Comparison of ENCODE assay signal across 24 cellular contexts in the genomic region with DNA sequence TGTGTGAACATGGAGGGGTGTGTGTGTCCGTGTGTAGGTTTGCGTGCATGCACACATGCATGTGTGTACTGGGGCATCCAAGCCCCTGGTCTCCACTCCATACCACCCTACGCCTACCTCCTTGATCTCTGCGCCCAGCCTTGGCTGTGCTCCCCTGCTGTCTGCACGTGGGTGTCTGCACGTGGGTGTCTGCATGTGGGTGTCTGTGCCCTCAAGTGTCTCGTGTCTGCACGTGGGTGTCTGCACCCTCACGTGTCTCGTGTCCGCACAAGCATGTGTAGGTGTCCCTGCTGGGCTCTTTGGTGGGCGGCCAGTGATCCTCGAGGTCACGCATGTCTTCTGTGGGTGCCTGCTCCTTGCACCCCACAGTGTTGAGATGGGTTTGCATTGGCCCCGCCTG. TPM values are rescaled to one million over a fixed set of nuclear protein-coding genes. Genes with fewer than 3 reads are reported as not detected.
DNase-seq lines count a peak whose midpoint lies in the region; ATAC-seq, FAIRE-seq and TF ChIP-seq lines count a peak whose summit lies in the region.
"Had no signal": no experiment of that assay in that cellular context is flagged by ENCODE, and none has a peak within 500 bp of the region (broad histone marks: within the 10 kb centered on the region; RNA-seq: fewer than 3 reads in every experiment).

No MANE protein-coding gene starts in this region.

- H3K18ac ChIP-seq in neuronal stem cell (ENCODE audit: low read length): peak overlapping the region; percentile 27

- H3K4me2 ChIP-seq in K562 (ENCODE audit: insufficient read depth, low read length) (no peak overlapping the region), neuronal stem cell (ENCODE audit: insufficient read depth, low read length, poor library complexity, severe bottlenecking) (no peak overlapping the region)

- H4K8ac ChIP-seq in neuronal stem cell (ENCODE audit: low read depth, low read length): no peak overlapping the region

- BruUV-seq in Calu3 (replicated peaks; lab: Mats Ljungman, UMichigan) (no TSS peak), K562 (replicated peaks; lab: Mats Ljungman, UMichigan) (no TSS peak)

- H3K9me3 Mint-ChIP-seq in Calu3 (ENCODE audit: low read depth, unreplicated experiment): no peaks in the 10 kb centered on the region
- H3K9me3 Mint-ChIP-seq: CD4-positive, alpha-beta memory T cell had no signal

- H2AK5ac ChIP-seq in neuronal stem cell (ENCODE audit: low read depth, low read length): no peak overlapping the region

- 95% methylated on average over 15 of the region's 15 CpGs for WGBS in K562 (ENCODE audit: insufficient coverage, low coverage, missing lambda C conversion rate)
- WGBS in neuronal stem cell (ENCODE audit: extremely low coverage in 2 of 2, insufficient read length in 2 of 2, insufficient replicate concordance in 1 of 2), 2 donors: no CpG with 5 or more reads among the region's 15 CpGs

- H2BK15ac ChIP-seq in neuronal stem cell (ENCODE audit: low read length): no peak overlapping the region

- no peak overlapping the region for H2BK120ac ChIP-seq in neuronal stem cell (ENCODE audit: low read depth, low read length)

- H2BK12ac ChIP-seq in neuronal stem cell (ENCODE audit: low read length): no peak overlapping the region

- CTCF ChIA-PET in Calu3 (lab: Charles Lee) (no interaction called here), HEK293 (lab: Yijun Ruan, JAX) (interaction anchor here (0.9 kb wide), 1 partner anchor 11 kb away, joined by 3 read pairs; no protein-coding TSS in a partner anchor), K562 (lab: Yijun Ruan, JAX; ENCODE audit: low intra/inter-chr PET ratio) (no interaction called here)

- no peaks in the 10 kb centered on the region for H3K9me1 ChIP-seq in K562 (ENCODE audit: control insufficient read depth, insufficient read depth, low read length)

- H3K36me3 ChIP-seq in HEK293 (ENCODE audit: control insufficient read depth in 2 of 2, insufficient read depth in 1 of 2, low read length in 2 of 2): peaks cover 0 to 59% of the 10 kb centered on the region in 2 experiments; a peak in 1 of 3 replicates
- H3K36me3 ChIP-seq in K562 (ENCODE audit: control insufficient read depth, insufficient read depth, low read length): peaks cover 62% of the 10 kb centered on the region
- H3K36me3 ChIP-seq in neuronal stem cell (replicated peaks in 1 of 2; ENCODE audit: control insufficient read depth in 2 of 2, insufficient read depth in 2 of 2, low read length in 2 of 2): peaks cover 41 to 63% of the 10 kb centered on the region in 2 donors

- no peak for TF ChIP-seq EP300 in K562 (IDR thresholded peaks at IDR 0.05; ENCODE audit: low read length)

- H4K91ac ChIP-seq in neuronal stem cell (ENCODE audit: low read depth, low read length, poor library complexity): no peak overlapping the region

- H3K9me3 ChIP-seq in HEK293 (ENCODE audit: control insufficient read depth, insufficient read depth, low read depth, low read length): no peaks in the 10 kb centered on the region
- H3K9me3 ChIP-seq in K562 (replicated peaks; ENCODE audit: control insufficient read depth, insufficient read depth, low read depth, low read length): no peaks in the 10 kb centered on the region
- peaks cover 0 to 3% of the 10 kb centered on the region in 2 donors for H3K9me3 ChIP-seq in neuronal stem cell (replicated peaks in 1 of 2; ENCODE audit: control insufficient read depth in 2 of 2, insufficient read depth in 1 of 2, low read depth in 1 of 2, low read length in 2 of 2)

- ATAC-seq in K562 (no peak), HG03565 (IDR thresholded peaks at IDR 0.05; ENCODE audit: unreplicated experiment) (no peak), GM19397 (IDR thresholded peaks at IDR 0.05; ENCODE audit: unreplicated experiment) (no peak)
- ATAC-seq: GM12878 had no signal

- H3K4me1 ChIP-seq in HEK293 (ENCODE audit: control insufficient read depth, insufficient read depth, low read length) (no peaks in the 10 kb centered on the region), K562 (replicated peaks in 1 of 2; ENCODE audit: control insufficient read depth in 2 of 2, insufficient read depth in 2 of 2, low read length in 2 of 2) (peaks cover 4 to 41% of the 10 kb centered on the region in 2 experiments), neuronal stem cell (ENCODE audit: control insufficient read depth in 2 of 2, insufficient read depth in 1 of 2, low read depth in 1 of 2, low read length in 2 of 2) (peaks cover 1 to 3% of the 10 kb centered on the region in 2 donors)

- H3K14ac ChIP-seq in neuronal stem cell (ENCODE audit: low read length): peak overlapping the region; percentile 63

- no peak for TF ChIP-seq RAD21 in K562 (CRISPR knock-in tag; conservative IDR thresholded peaks at IDR 0.05 in 1 of 2, IDR thresholded peaks at IDR 0.05 in 1 of 2)

- intact Hi-C loops in Calu3 (cut with micrococcal nuclease; ENCODE audit: unreplicated experiment): no loop called here
- intact Hi-C loops in K562 (cut with micrococcal nuclease): no loop called here

- no peak for DNase-seq in Calu3
- no peak for DNase-seq in K562 (ENCODE audit: extremely low read depth in 1 of 4, low spot score in 3 of 4)
- no peak for DNase-seq in neuronal stem cell (ENCODE audit: low spot score)
- DNase-seq in SKM-1 (lab: John Stamatoyannopoulos, UW; ENCODE audit: unreplicated experiment): no peak
- no peak for DNase-seq in glomerular visceral epithelial cell (ENCODE audit: extremely low spot score)
- DNase-seq: C1 segment of cervical spinal cord; CD4-positive, alpha-beta memory T cell; COR-L47; DMS 273 treated with DMSO at 0.1 percent for 48 hours; DMS79; EL; GDM1; GM23248; H7; HCEC 1CT had no signal

- H3K36me3 Mint-ChIP-seq in Calu3 (ENCODE audit: insufficient read depth, unreplicated experiment): peaks cover 59% of the 10 kb centered on the region
- H3K36me3 Mint-ChIP-seq: CD4-positive, alpha-beta memory T cell had no signal

- peak overlapping the region; percentile 31 for H3K27ac Mint-ChIP-seq in Calu3 (ENCODE audit: unreplicated experiment)
- H3K27ac Mint-ChIP-seq: CD4-positive, alpha-beta memory T cell had no signal

- no peaks in the 10 kb centered on the region for H3K27me3 ChIP-seq in K562 (ENCODE audit: control insufficient read depth in 2 of 2, insufficient read depth in 2 of 2, low read length in 2 of 2)
- H3K27me3 ChIP-seq in neuronal stem cell (ENCODE audit: control insufficient read depth in 3 of 3, insufficient read depth in 3 of 3, low read depth in 1 of 3, low read length in 3 of 3): no peaks in the 10 kb centered on the region

- H3K27me3 Mint-ChIP-seq in Calu3 (ENCODE audit: unreplicated experiment): no peaks in the 10 kb centered on the region

- FAIRE-seq in K562 (lab: Jason Lieb, UNC): no peak
- FAIRE-seq: D721Med, GM12878 had no signal

- in situ Hi-C loops in K562 (cut with MboI): no loop called here

- H3K27ac ChIP-seq in HEK293 (ENCODE audit: extremely low read depth, low read depth, low read length) (no peak overlapping the region), K562 (ENCODE audit: extremely low read depth, low read depth, low read length) (no peak overlapping the region), neuronal stem cell (replicated peaks; ENCODE audit: low read length) (no peak overlapping the region)
- H3K27ac ChIP-seq: GM23248 had no signal

- H3K4me1 Mint-ChIP-seq in Calu3 (ENCODE audit: low read depth, unreplicated experiment): no peaks in the 10 kb centered on the region

- POLR2A ChIA-PET in HEK293 (lab: Yijun Ruan, JAX): no interaction called here
- POLR2A ChIA-PET in K562 (lab: Yijun Ruan, JAX): no interaction called here

- H3K4me3 Mint-ChIP-seq in Calu3 (ENCODE audit: low read depth, unreplicated experiment): peak overlapping the region; percentile 3

- H3K79me1 ChIP-seq in neuronal stem cell (ENCODE audit: low read depth, low read length): peaks cover 9% of the 10 kb centered on the region

- TF ChIP-seq CTCF in Calu3 (IDR thresholded peaks at IDR 0.05; ENCODE audit: unreplicated experiment) (no peak), HEK293 (tag by site-specific recombination; IDR thresholded peaks at IDR 0.05) (no peak), K562 (IDR thresholded peaks at IDR 0.05 in 2 of 3, conservative IDR thresholded peaks at IDR 0.05 in 1 of 3; ENCODE audit: insufficient read depth in 2 of 3, low read depth in 1 of 3, low read length in 3 of 3) (no peak)

- H3K9ac ChIP-seq in K562 (ENCODE audit: insufficient read depth in 1 of 2, low read depth in 2 of 2, low read length in 2 of 2): no peak overlapping the region
- H3K9ac ChIP-seq in neuronal stem cell (ENCODE audit: low read depth, low read length, poor library complexity): peak overlapping the region; percentile 72
- H3K9ac ChIP-seq: GM23248 had no signal

- H2AFZ ChIP-seq in K562 (ENCODE audit: low read depth, low read length) (no peak overlapping the region), neuronal stem cell (ENCODE audit: low read length) (no peak overlapping the region)
- H2AFZ ChIP-seq: GM23248 had no signal

- TF ChIP-seq POLR2A in K562 (conservative IDR thresholded peaks at IDR 0.05): no peak

- H3K4ac ChIP-seq in neuronal stem cell (ENCODE audit: low read length): no peak overlapping the region

- H4K20me1 ChIP-seq in K562 (replicated peaks; ENCODE audit: control insufficient read depth, insufficient read depth, low read length): no peaks in the 10 kb centered on the region

- H3K23ac ChIP-seq in neuronal stem cell (ENCODE audit: low read depth, low read length, poor library complexity): peak overlapping the region; percentile 17

- no peak overlapping the region for H3K4me3 ChIP-seq in HEK293 (ENCODE audit: low read depth, low read length)
- H3K4me3 ChIP-seq in K562: no peak overlapping the region
- no peak overlapping the region for H3K4me3 ChIP-seq in neuronal stem cell (ENCODE audit: low read length in 2 of 2)
- H3K4me3 ChIP-seq: GM12878, GM23248 had no signal

- H3K79me2 ChIP-seq in K562 (ENCODE audit: control insufficient read depth, insufficient read depth, low read length): no peaks in the 10 kb centered on the region

- peak overlapping the region; percentile 19 for H2BK5ac ChIP-seq in neuronal stem cell (ENCODE audit: low read length)

RNA-seq across cellular contexts. Expression of a gene that starts 21.1 kb away (rescaled TPM):
- total RNA-seq in Calu3 (2022): 5.0 and 5.6 TPM in 2 replicates
- 0.35 TPM in 1 of 2 replicates, not detected in the other for total RNA-seq in K562 (2011; cell fraction: chromatin; rRNA removed; ENCODE audit: low replicate concordance)
- 0.17 TPM in 1 of 2 replicates, not detected in the other for total RNA-seq in K562 (2011; cell fraction: nucleolus; rRNA removed)
- not detected in 2 replicates for total RNA-seq in K562 (2011; cell fraction: nucleoplasm; rRNA removed)
- 0.32 TPM in 1 of 2 replicates, not detected in the other for total RNA-seq in K562 (2014; rRNA removed)
- total RNA-seq in K562 (2014; rRNA removed; fragmentation: Illumina TruSeq; extraction: Trizol): not detected in 2 replicates
- total RNA-seq in K562 (2015; rRNA removed; fragmentation: Illumina TruSeq; extraction: Trizol): not detected in 2 replicates
- not detected in 2 replicates for total RNA-seq in K562 (2021)
- polyA plus RNA-seq in K562 (2011; rRNA removed): 0.04 TPM in 2 replicates
- 0.04 and 0.06 TPM in 2 replicates for polyA plus RNA-seq in K562 (2011; cell fraction: cytosol; rRNA removed)
- polyA plus RNA-seq in K562 (2011; cell fraction: nucleus; rRNA removed): 0.06 and 0.07 TPM in 2 replicates
- polyA plus RNA-seq in K562 (2012): 0.04 and 0.11 TPM in 2 replicates
- polyA plus RNA-seq in K562 (2014; fragmentation: Illumina TruSeq; extraction: Trizol): not detected in 2 replicates
- not detected for polyA plus RNA-seq in K562 (2014; fragmentation: Nextera tagmentation; extraction: Ambion mirVana)
- not detected in 2 replicates for polyA plus RNA-seq in K562 (2014; rRNA removed)
- polyA minus RNA-seq in K562 (2011; rRNA and poly(A)+ RNA removed): not detected in 2 replicates
- polyA minus RNA-seq in K562 (2011; cell fraction: cytosol; rRNA and poly(A)+ RNA removed): not detected in 2 replicates
- 0.13 and 0.22 TPM in 2 replicates for polyA minus RNA-seq in K562 (2011; cell fraction: nucleus; rRNA and poly(A)+ RNA removed)
- polyA plus RNA-seq in neuronal stem cell (2013, experiment 1 of 2): 0.03 TPM
- polyA plus RNA-seq in neuronal stem cell (2013, experiment 2 of 2): 0.01 TPM
- total RNA-seq: A172; A673; CD4-positive, alpha-beta memory T cell; GM23248; H1; H7 had no signal
- polyA plus RNA-seq: BJ; CD4-positive, alpha-beta memory T cell; GM12878; GM23248; H1 had no signal

RNA-seq across cellular contexts. Expression of a gene that starts 33.1 kb away (rescaled TPM):
- total RNA-seq in Calu3 (2022): 446 and 552 TPM in 2 replicates
- total RNA-seq in K562 (2011; cell fraction: chromatin; rRNA removed; ENCODE audit: low replicate concordance): 268 and 576 TPM in 2 replicates
- total RNA-seq in K562 (2011; cell fraction: nucleolus; rRNA removed): 387 and 414 TPM in 2 replicates
- 326 and 377 TPM in 2 replicates for total RNA-seq in K562 (2011; cell fraction: nucleoplasm; rRNA removed)
- 29.5 and 37.2 TPM in 2 replicates for total RNA-seq in K562 (2014; rRNA removed)
- 4.5 and 4.9 TPM in 2 replicates for total RNA-seq in K562 (2014; rRNA removed; fragmentation: Illumina TruSeq; extraction: Trizol)
- 12.0 and 13.2 TPM in 2 replicates for total RNA-seq in K562 (2015; rRNA removed; fragmentation: Illumina TruSeq; extraction: Trizol)
- 89.7 and 111 TPM in 2 replicates for total RNA-seq in K562 (2021)
- polyA plus RNA-seq in K562 (2011; rRNA removed): 18.1 and 39.0 TPM in 2 replicates
- polyA plus RNA-seq in K562 (2011; cell fraction: cytosol; rRNA removed): 28.0 and 43.3 TPM in 2 replicates
- 483 and 499 TPM in 2 replicates for polyA plus RNA-seq in K562 (2011; cell fraction: nucleus; rRNA removed)
- 66.2 and 73.2 TPM in 2 replicates for polyA plus RNA-seq in K562 (2012)
- 19.2 and 34.8 TPM in 2 replicates for polyA plus RNA-seq in K562 (2014; fragmentation: Illumina TruSeq; extraction: Trizol)
- under 1 TPM; 0.04 to 0.06 TPM for polyA plus RNA-seq in K562 (2014; fragmentation: Nextera tagmentation; extraction: Ambion mirVana)
- 49.3 and 67.7 TPM in 2 replicates for polyA plus RNA-seq in K562 (2014; rRNA removed)
- 12.6 and 21.4 TPM in 2 replicates for polyA minus RNA-seq in K562 (2011; rRNA and poly(A)+ RNA removed)
- polyA minus RNA-seq in K562 (2011; cell fraction: cytosol; rRNA and poly(A)+ RNA removed): 33.4 and 47.6 TPM in 2 replicates
- 68.5 and 80.0 TPM in 2 replicates for polyA minus RNA-seq in K562 (2011; cell fraction: nucleus; rRNA and poly(A)+ RNA removed)
- 79.8 TPM for polyA plus RNA-seq in neuronal stem cell (2013, experiment 1 of 2)
- polyA plus RNA-seq in neuronal stem cell (2013, experiment 2 of 2): 78.9 TPM
- polyA plus RNA-seq: CD4-positive, alpha-beta memory T cell had no signal

RNA-seq across cellular contexts. Expression of a gene that starts 39.7 kb away (rescaled TPM):
- total RNA-seq in Calu3 (2022) (165 and 522 TPM in 2 replicates), K562 (2014; rRNA removed) (58.3 and 70.7 TPM in 2 replicates), K562 (2014; rRNA removed; fragmentation: Illumina TruSeq; extraction: Trizol) (0.40 and 0.54 TPM in 2 replicates), K562 (2015; rRNA removed; fragmentation: Illumina TruSeq; extraction: Trizol) (10.8 and 11.6 TPM in 2 replicates), K562 (2021) (31.1 and 32.5 TPM in 2 replicates)
- 2.7 and 7.4 TPM in 2 replicates for total RNA-seq in K562 (2011; cell fraction: chromatin; rRNA removed; ENCODE audit: low replicate concordance)
- total RNA-seq in K562 (2011; cell fraction: nucleolus; rRNA removed): 13.3 and 15.0 TPM in 2 replicates
- total RNA-seq in K562 (2011; cell fraction: nucleoplasm; rRNA removed): 6.9 and 9.5 TPM in 2 replicates
- polyA plus RNA-seq in K562 (2011; rRNA removed) (14.5 and 15.7 TPM in 2 replicates), K562 (2014; fragmentation: Illumina TruSeq; extraction: Trizol) (2.6 and 12.8 TPM in 2 replicates), K562 (2014; fragmentation: Nextera tagmentation; extraction: Ambion mirVana) (10 to 100 TPM in 1 of 2 experiments, 1 to 10 TPM in 1; 7.2 to 12.2 TPM), K562 (2014; rRNA removed) (50.8 and 56.1 TPM in 2 replicates)
- polyA plus RNA-seq in K562 (2011; cell fraction: cytosol; rRNA removed): 26.4 and 90.5 TPM in 2 replicates
- polyA plus RNA-seq in K562 (2011; cell fraction: nucleus; rRNA removed): 11.7 and 19.4 TPM in 2 replicates
- polyA plus RNA-seq in K562 (2012): 26.7 and 43.1 TPM in 2 replicates
- 1.9 and 3.6 TPM in 2 replicates for polyA minus RNA-seq in K562 (2011; rRNA and poly(A)+ RNA removed)
- polyA minus RNA-seq in K562 (2011; cell fraction: cytosol; rRNA and poly(A)+ RNA removed): 6.9 and 7.5 TPM in 2 replicates
- 1.9 and 5.0 TPM in 2 replicates for polyA minus RNA-seq in K562 (2011; cell fraction: nucleus; rRNA and poly(A)+ RNA removed)
- 44.0 TPM for polyA plus RNA-seq in neuronal stem cell (2013, experiment 1 of 2)
- polyA plus RNA-seq in neuronal stem cell (2013, experiment 2 of 2): 44.5 TPM

RNA-seq across cellular contexts. Expression of a gene that starts 53.1 kb away (rescaled TPM):
- total RNA-seq in Calu3 (2022) (35.5 and 51.3 TPM in 2 replicates), K562 (2014; rRNA removed) (41.4 and 49.2 TPM in 2 replicates), K562 (2014; rRNA removed; fragmentation: Illumina TruSeq; extraction: Trizol) (0.25 TPM in 1 of 2 replicates, not detected in the other), K562 (2015; rRNA removed; fragmentation: Illumina TruSeq; extraction: Trizol) (1.9 TPM in 2 replicates), K562 (2021) (40.5 and 44.3 TPM in 2 replicates)
- total RNA-seq in K562 (2011; cell fraction: chromatin; rRNA removed; ENCODE audit: low replicate concordance): 5.7 and 23.9 TPM in 2 replicates
- 54.5 and 57.7 TPM in 2 replicates for total RNA-seq in K562 (2011; cell fraction: nucleolus; rRNA removed)
- 14.9 and 19.0 TPM in 2 replicates for total RNA-seq in K562 (2011; cell fraction: nucleoplasm; rRNA removed)
- polyA plus RNA-seq in K562 (2011; rRNA removed) (5.3 and 10.4 TPM in 2 replicates), K562 (2014; fragmentation: Illumina TruSeq; extraction: Trizol) (0.21 and 0.61 TPM in 2 replicates), K562 (2014; fragmentation: Nextera tagmentation; extraction: Ambion mirVana) (not detected), K562 (2014; rRNA removed) (33.7 and 43.7 TPM in 2 replicates)
- polyA plus RNA-seq in K562 (2011; cell fraction: cytosol; rRNA removed): 18.6 and 66.9 TPM in 2 replicates
- polyA plus RNA-seq in K562 (2011; cell fraction: nucleus; rRNA removed): 86.7 and 173 TPM in 2 replicates
- 8.3 and 15.7 TPM in 2 replicates for polyA plus RNA-seq in K562 (2012)
- polyA minus RNA-seq in K562 (2011; rRNA and poly(A)+ RNA removed): 0.21 TPM in 1 of 2 replicates, not detected in the other
- polyA minus RNA-seq in K562 (2011; cell fraction: cytosol; rRNA and poly(A)+ RNA removed): 3.6 and 11.6 TPM in 2 replicates
- polyA minus RNA-seq in K562 (2011; cell fraction: nucleus; rRNA and poly(A)+ RNA removed): 7.2 and 11.6 TPM in 2 replicates
- polyA plus RNA-seq in neuronal stem cell (2013, experiment 1 of 2): 312 TPM
- polyA plus RNA-seq in neuronal stem cell (2013, experiment 2 of 2): 285 TPM
- total RNA-seq: CD4-positive, alpha-beta memory T cell had no signal
